Comparison of ENCODE assay signal across 29 cellular contexts in the genomic region with DNA sequence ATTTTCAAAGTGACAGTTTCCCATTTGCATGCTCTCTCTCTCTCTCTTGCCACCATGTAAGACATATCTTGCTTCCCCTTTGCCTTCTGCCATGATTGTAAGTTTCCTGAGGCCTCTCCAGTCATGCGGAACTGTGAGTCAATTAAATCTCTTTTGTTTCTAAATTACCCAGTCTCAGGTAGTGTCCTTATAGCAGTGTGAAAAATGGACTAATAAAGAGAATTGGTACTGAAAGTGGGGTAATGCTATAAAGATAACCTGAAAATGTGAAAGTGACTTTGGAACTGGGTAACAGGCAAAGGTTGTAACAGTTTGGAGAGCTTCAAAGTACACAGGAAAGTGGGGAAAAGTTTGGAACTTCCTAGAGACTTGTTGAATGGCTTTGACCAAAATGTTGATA.
"Had no signal": no experiment of that assay in that cellular context is flagged by ENCODE, and none has a peak within 500 bp of the region (broad histone marks: within the 10 kb centered on the region; RNA-seq: fewer than 3 reads in every experiment).

No MANE protein-coding gene starts in this region.

- H3K36me3 ChIP-seq: brain microvascular endothelial cell, WERI-Rb-1 had no signal

- H3K36me3 Mint-ChIP-seq: activated naive CD8-positive, alpha-beta T cell had no signal

- H3K27ac Mint-ChIP-seq: activated B cell treated with CpG ODN at 0.5 μM for 24 hours; activated CD8-positive, alpha-beta T cell treated with anti-CD3 and anti-CD28 coated beads for 36 hours; activated naive CD8-positive, alpha-beta T cell; activated T-helper 17 cell treated with anti-CD3 and anti-CD28 coated beads, Interleukin-2, amount 50 U/mL, for 72 hours; dendritic cell treated with granulocyte-macrophage colony-stimulating factor and Interleukin-4, amounts not matched to agents 40 ng/mL and 50 ng/mL, for 4 days; endodermal cell had no signal

- ATAC-seq: activated CD4-positive, CD25-positive, alpha-beta regulatory T cell treated with anti-CD3 and anti-CD28 coated beads, Interleukin-2, amount 50 U/mL, for 24 hours; activated CD8-positive, alpha-beta T cell treated with anti-CD3 and anti-CD28 coated beads for 36 hours; activated T-cell treated with anti-CD3 and anti-CD28 coated beads, Interleukin-2, amount 50 U/mL, for 4 hours; activated T-helper 17 cell treated with anti-CD3 and anti-CD28 coated beads, Interleukin-2, amount 50 U/mL, for 72 hours; esophagus mucosa had no signal

- H3K4me3 ChIP-seq: coronary artery, dorsolateral prefrontal cortex had no signal

- H3K27me3 Mint-ChIP-seq: activated B cell treated with CpG ODN at 0.5 μM for 24 hours; activated CD8-positive, alpha-beta T cell treated with anti-CD3 and anti-CD28 coated beads for 36 hours; activated naive CD8-positive, alpha-beta T cell; activated T-helper 17 cell treated with anti-CD3 and anti-CD28 coated beads, Interleukin-2, amount 50 U/mL, for 72 hours; central memory CD8-positive, alpha-beta T cell; dendritic cell treated with granulocyte-macrophage colony-stimulating factor and Interleukin-4, amounts not matched to agents 40 ng/mL and 50 ng/mL, for 4 days had no signal

- H3K4me3 Mint-ChIP-seq: activated B cell treated with CpG ODN at 0.5 μM for 24 hours; activated CD8-positive, alpha-beta T cell treated with anti-CD3 and anti-CD28 coated beads for 36 hours; activated naive CD8-positive, alpha-beta T cell; activated T-cell treated with anti-CD3 and anti-CD28 coated beads, Interleukin-2, amount 50 U/mL, for 4 hours; activated T-helper 17 cell treated with anti-CD3 and anti-CD28 coated beads, Interleukin-2, amount 50 U/mL, for 72 hours; central memory CD8-positive, alpha-beta T cell; dendritic cell treated with granulocyte-macrophage colony-stimulating factor and Interleukin-4, amounts not matched to agents 40 ng/mL and 50 ng/mL, for 4 days; endodermal cell had no signal

- H3K27me3 ChIP-seq: brain microvascular endothelial cell, dorsolateral prefrontal cortex had no signal

- H3K4me1 Mint-ChIP-seq: activated B cell treated with CpG ODN at 0.5 μM for 24 hours; activated T-helper 17 cell treated with anti-CD3 and anti-CD28 coated beads, Interleukin-2, amount 50 U/mL, for 72 hours; central memory CD8-positive, alpha-beta T cell; endodermal cell had no signal

- DNase-seq: activated B cell treated with CpG ODN at 0.5 μM for 24 hours; activated CD4-positive, alpha-beta T cell treated with anti-CD3 and anti-CD28 coated beads for 48 hours; activated CD4-positive, alpha-beta T cell treated with anti-CD3 and anti-CD28 coated beads, Interleukin-2, amount 50 U/mL, for 1 hour; activated CD4-positive, alpha-beta T cell treated with anti-CD3 and anti-CD28 coated beads, Interleukin-2, amount 50 U/mL, for 48 hours; activated CD8-positive, alpha-beta memory T cell treated with anti-CD3 and anti-CD28 coated beads for 24 hours; activated CD8-positive, alpha-beta T cell treated with anti-CD3 and anti-CD28 coated beads for 36 hours; activated effector memory CD4-positive, alpha-beta T cell treated with Interleukin-2 at 50 U/mL for 16 hours; activated gamma-delta T cell treated with Interleukin-2 at 50 U/mL for 16 hours; activated naive CD4-positive, alpha-beta T cell treated with anti-CD3 and anti-CD28 coated beads, Interleukin-2, amount 50 U/mL, for 16 hours; activated naive CD4-positive, alpha-beta T cell treated with Interleukin-2 at 50 U/mL for 16 hours; activated T-cell treated with anti-CD3 and anti-CD28 coated beads, Interleukin-2, amount 50 U/mL, for 4 hours; amniotic stem cell; anterior cingulate cortex; brain microvascular endothelial cell; dorsolateral prefrontal cortex; effector memory CD4-positive, alpha-beta T cell; endodermal cell; foreskin fibroblast; head of caudate nucleus; hippocampal formation; T1000; WERI-Rb-1 had no signal
